ENCODE assay signal across 20 cellular contexts in genomic region chr1:238649200-238649599, GRCh38.
DNase-seq lines count a peak whose midpoint lies in the region; ATAC-seq and TF ChIP-seq lines count a peak whose summit lies in the region.
"Had no signal": no experiment of that assay in that cellular context is flagged by ENCODE, and none has a peak within 500 bp of the region (broad histone marks: within the 10 kb centered on the region; RNA-seq: fewer than 3 reads in every experiment).

No MANE protein-coding gene starts in this region.

- ATAC-seq in WTC11 (no peak), GM21515 (IDR thresholded peaks at IDR 0.05; ENCODE audit: unreplicated experiment) (no peak)
- ATAC-seq: body of pancreas; esophagus mucosa; gastrocnemius medialis; psoas muscle; stimulated activated naive B cell treated with anti-CD40 and anti-IgM and Interleukin-4, amounts not matched to agents 10 μg/mL and 1 μg/mL and 100 μg/mL, for 72 hours had no signal

- H3K4me1 ChIP-seq in GM23248 (ENCODE audit: insufficient read depth) (peaks cover 22% of the 10 kb centered on the region), KMS-11 (ENCODE audit: low read depth, poor library complexity, severe bottlenecking) (peaks cover 56% of the 10 kb centered on the region)
- H3K4me1 ChIP-seq: body of pancreas, gastrocnemius medialis, psoas muscle, vagina had no signal

- H3K36me3 Mint-ChIP-seq in WTC11: no peaks in the 10 kb centered on the region
- peaks cover 4% of the 10 kb centered on the region for H3K36me3 Mint-ChIP-seq in osteocyte (ENCODE audit: unreplicated experiment)
- H3K36me3 Mint-ChIP-seq: stimulated activated naive B cell treated with anti-CD40 and anti-IgM and Interleukin-4, amounts not matched to agents 10 μg/mL and 1 μg/mL and 100 μg/mL, for 72 hours had no signal

- H3K27ac ChIP-seq in GM23248: peak overlapping the region; percentile 70
- H3K27ac ChIP-seq in KMS-11: no peak overlapping the region
- H3K27ac ChIP-seq: body of pancreas, gastrocnemius medialis, psoas muscle, vagina had no signal

- H2AFZ ChIP-seq in GM23248 (peak overlapping the region; percentile 28), KMS-11 (ENCODE audit: low read depth) (peak overlapping the region; percentile 36; the same call in 1 of the 2 replicates)

- DNase-seq in GM23248: no peak
- DNase-seq in WTC11 (ENCODE audit: low spot score): no peak
- no peak for DNase-seq in osteocyte (ENCODE audit: extremely low spot score, unreplicated experiment)
- no peak for DNase-seq in NCI-H2081 treated with DMSO at 0.1 percent for 48 hours (lab: John Stamatoyannopoulos, UW)
- DNase-seq in NCI-H1417 treated with DMSO at 0.1 percent for 48 hours (lab: John Stamatoyannopoulos, UW): no peak
- DNase-seq: activated CD8-positive, alpha-beta memory T cell treated with anti-CD3 and anti-CD28 coated beads, Interleukin-2, amount 50 U/mL, for 4 hours; activated effector memory CD4-positive, alpha-beta T cell treated with anti-CD3 and anti-CD28 coated beads, Interleukin-2, amount 50 U/mL, for 16 hours; body of pancreas; effector CD8-positive, alpha-beta T cell; gastrocnemius medialis; hippocampal formation; NCI-H1694; NCI-H748 treated with DMSO at 0.1 percent for 48 hours; psoas muscle; stimulated activated naive B cell treated with anti-CD40 and anti-IgM and Interleukin-4, amounts not matched to agents 10 μg/mL and 1 μg/mL and 100 μg/mL, for 72 hours had no signal

- H3K27ac Mint-ChIP-seq in WTC11 (peak overlapping the region; percentile 77; the same call in 1 of the 2 replicates), osteocyte (ENCODE audit: unreplicated experiment) (peak overlapping the region; percentile 17)
- H3K27ac Mint-ChIP-seq: stimulated activated naive B cell treated with anti-CD40 and anti-IgM and Interleukin-4, amounts not matched to agents 10 μg/mL and 1 μg/mL and 100 μg/mL, for 72 hours; T-helper 1 cell treated with Interleukin-12 subunit alpha and Interleukin-12 subunit beta and Interleukin-4 antibody, amounts not matched to agents 30 μg/mL and 1 μg/mL, for 36 hours had no signal

- no peaks in the 10 kb centered on the region for H4K20me1 ChIP-seq in GM23248 (ENCODE audit: insufficient read depth)
- no peaks in the 10 kb centered on the region for H4K20me1 ChIP-seq in KMS-11 (ENCODE audit: insufficient read depth)

- CTCF ChIA-PET in WTC11 (lab: Charles Lee): no interaction called here

- H3K9me3 Mint-ChIP-seq in WTC11 (no peaks in the 10 kb centered on the region), osteocyte (ENCODE audit: unreplicated experiment) (peaks cover 5% of the 10 kb centered on the region)
- H3K9me3 Mint-ChIP-seq: stimulated activated naive B cell treated with anti-CD40 and anti-IgM and Interleukin-4, amounts not matched to agents 10 μg/mL and 1 μg/mL and 100 μg/mL, for 72 hours had no signal

- H3K4me3 Mint-ChIP-seq in WTC11: no peak overlapping the region
- no peak overlapping the region for H3K4me3 Mint-ChIP-seq in osteocyte (ENCODE audit: unreplicated experiment)
- H3K4me3 Mint-ChIP-seq: stimulated activated naive B cell treated with anti-CD40 and anti-IgM and Interleukin-4, amounts not matched to agents 10 μg/mL and 1 μg/mL and 100 μg/mL, for 72 hours; T-helper 1 cell treated with Interleukin-12 subunit alpha and Interleukin-12 subunit beta and Interleukin-4 antibody, amounts not matched to agents 30 μg/mL and 1 μg/mL, for 36 hours had no signal

- no peaks in the 10 kb centered on the region for H3K9me2 ChIP-seq in GM23248 (ENCODE audit: insufficient read depth)

- H3K36me3 ChIP-seq in GM23248 (ENCODE audit: low read depth) (no peaks in the 10 kb centered on the region), KMS-11 (ENCODE audit: insufficient read depth) (no peaks in the 10 kb centered on the region)
- H3K36me3 ChIP-seq: gastrocnemius medialis, vagina had no signal

- H3K9me3 ChIP-seq in GM23248 (ENCODE audit: low read depth): no peaks in the 10 kb centered on the region
- H3K9me3 ChIP-seq: body of pancreas, gastrocnemius medialis, psoas muscle, vagina had no signal

- H3F3A ChIP-seq in GM23248 (ENCODE audit: insufficient read depth): peaks cover 29% of the 10 kb centered on the region

- H3K4me2 ChIP-seq in GM23248 (ENCODE audit: unreplicated experiment) (peak overlapping the region; percentile 66), KMS-11 (peak overlapping the region; percentile 22; the same call in 1 of the 2 replicates)

- in situ Hi-C loops in GM23248 (cut with MboI): no loop called here

- 0 out of 2 replicates have a peak overlapping the region, but pooled peaks have one; percentile 22 for H3K4me3 ChIP-seq in GM23248
- no peak overlapping the region for H3K4me3 ChIP-seq in KMS-11 (IDR thresholded peaks at IDR 0.05; ENCODE audit: insufficient read depth, low read depth, low read length)
- H3K4me3 ChIP-seq: body of pancreas, gastrocnemius medialis, psoas muscle, vagina had no signal

- H3K4me1 Mint-ChIP-seq in WTC11 (peaks cover 20% of the 10 kb centered on the region), osteocyte (ENCODE audit: unreplicated experiment) (peaks cover 42% of the 10 kb centered on the region)
- H3K4me1 Mint-ChIP-seq: stimulated activated naive B cell treated with anti-CD40 and anti-IgM and Interleukin-4, amounts not matched to agents 10 μg/mL and 1 μg/mL and 100 μg/mL, for 72 hours had no signal

- POLR2A ChIA-PET in WTC11 (lab: Charles Lee): no interaction called here

- H3K79me2 ChIP-seq in GM23248 (ENCODE audit: insufficient read depth) (no peaks in the 10 kb centered on the region), KMS-11 (ENCODE audit: insufficient read depth, low read depth) (no peaks in the 10 kb centered on the region)

- TF ChIP-seq CTCF in KMS-11 (conservative IDR thresholded peaks at IDR 0.05; ENCODE audit: low read depth, low read length): no peak
- TF ChIP-seq CTCF in WTC11 (IDR thresholded peaks at IDR 0.05): no peak
- TF ChIP-seq CTCF in osteocyte (IDR thresholded peaks at IDR 0.05): no peak

- H3K9ac ChIP-seq in GM23248 (no peak overlapping the region), KMS-11 (no peak overlapping the region)

- H3K27me3 Mint-ChIP-seq in WTC11 (ENCODE audit: low read depth) (no peaks in the 10 kb centered on the region), osteocyte (ENCODE audit: unreplicated experiment) (no peaks in the 10 kb centered on the region)
- H3K27me3 Mint-ChIP-seq: stimulated activated naive B cell treated with anti-CD40 and anti-IgM and Interleukin-4, amounts not matched to agents 10 μg/mL and 1 μg/mL and 100 μg/mL, for 72 hours had no signal

- no peaks in the 10 kb centered on the region for H3K27me3 ChIP-seq in GM23248 (replicated peaks; ENCODE audit: insufficient read depth)
- H3K27me3 ChIP-seq in KMS-11 (ENCODE audit: insufficient read depth, low read depth): no peaks in the 10 kb centered on the region
- H3K27me3 ChIP-seq: body of pancreas, gastrocnemius medialis, vagina had no signal

TF ChIP-seq in WTC11, 78 proteins besides CTCF, POLR2A, EP300 and RAD21 (continues in another document):
- TF ChIP-seq, protein P1, sequence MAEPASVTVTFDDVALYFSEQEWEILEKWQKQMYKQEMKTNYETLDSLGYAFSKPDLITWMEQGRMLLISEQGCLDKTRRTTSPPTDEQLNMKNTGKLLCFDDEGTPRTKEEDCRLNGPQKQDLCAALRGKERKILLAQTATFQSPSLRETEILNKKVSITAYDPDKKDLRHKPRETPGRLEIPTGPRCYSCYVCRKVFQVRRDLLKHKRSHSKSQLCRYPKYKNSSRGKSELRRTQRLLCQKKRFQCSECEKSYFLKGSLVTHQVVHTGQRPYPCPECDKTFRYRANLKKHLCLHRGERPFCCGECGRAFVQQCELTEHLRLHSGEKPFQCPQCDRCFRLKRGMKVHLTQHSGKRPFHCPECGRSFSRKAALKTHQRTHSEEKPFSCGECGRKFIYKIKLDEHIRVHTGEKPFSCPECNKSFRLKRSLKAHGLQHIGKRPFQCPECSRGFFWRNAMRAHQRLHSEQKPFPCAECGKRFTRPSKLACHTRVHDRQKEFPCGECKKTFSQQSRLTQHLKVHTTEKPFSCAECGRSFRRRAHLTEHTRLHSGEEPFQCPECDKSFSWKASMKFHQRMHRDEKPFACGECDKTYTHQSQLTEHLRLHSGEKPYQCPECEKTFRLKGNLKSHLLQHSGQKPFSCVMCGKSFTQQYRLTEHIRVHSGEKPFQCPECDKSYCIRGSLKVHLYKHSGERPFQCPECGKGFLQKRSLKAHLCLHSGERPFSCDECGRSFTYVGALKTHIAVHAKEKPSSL (CRISPR knock-in tag; conservative IDR thresholded peaks at IDR 0.05): no peak
- TF ChIP-seq, protein P2, sequence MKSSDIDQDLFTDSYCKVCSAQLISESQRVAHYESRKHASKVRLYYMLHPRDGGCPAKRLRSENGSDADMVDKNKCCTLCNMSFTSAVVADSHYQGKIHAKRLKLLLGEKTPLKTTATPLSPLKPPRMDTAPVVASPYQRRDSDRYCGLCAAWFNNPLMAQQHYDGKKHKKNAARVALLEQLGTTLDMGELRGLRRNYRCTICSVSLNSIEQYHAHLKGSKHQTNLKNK (CRISPR knock-in tag; IDR thresholded peaks at IDR 0.05): no peak
- TF ChIP-seq NR1H2 (CRISPR knock-in tag; IDR thresholded peaks at IDR 0.05) (no peak), OVOL2 (CRISPR knock-in tag; IDR thresholded peaks at IDR 0.05; ENCODE audit: borderline replicate concordance) (no peak)
